In the genomic region with DNA sequence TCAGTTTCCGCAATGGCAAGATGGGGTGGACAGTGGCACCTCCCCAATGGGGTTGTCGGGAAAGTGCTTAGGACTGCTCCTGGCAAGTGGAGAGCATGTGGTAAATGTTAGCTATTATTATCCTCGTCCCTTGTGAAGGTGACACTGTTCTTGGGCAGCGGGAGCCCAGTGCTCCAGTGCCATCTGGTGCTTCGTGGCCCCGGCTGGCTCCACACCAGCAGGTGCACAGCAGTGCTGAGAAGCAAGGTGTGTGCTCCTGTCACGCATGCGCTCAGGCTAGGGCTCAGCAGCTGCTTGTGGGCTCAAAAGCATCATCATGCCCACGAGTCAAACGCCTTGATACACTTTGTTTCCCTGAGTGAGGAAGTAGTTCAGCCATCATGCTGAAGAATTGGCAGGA, we compare ENCODE assay signal across 15 cellular contexts. TPM values are rescaled to one million over a fixed set of nuclear protein-coding genes. Genes with fewer than 3 reads are reported as not detected.
DNase-seq lines count a peak whose midpoint lies in the region; ATAC-seq and TF ChIP-seq lines count a peak whose summit lies in the region.
"Had no signal": no experiment of that assay in that cellular context is flagged by ENCODE, and none has a peak within 500 bp of the region (broad histone marks: within the 10 kb centered on the region; RNA-seq: fewer than 3 reads in every experiment).

No MANE protein-coding gene starts in this region.

- TF ChIP-seq EP300 in SK-N-SH (IDR thresholded peaks at IDR 0.05; ENCODE audit: borderline replicate concordance in 1 of 2, low read depth in 1 of 2, low read length in 1 of 2): no peak

- no peak overlapping the region for H3K4me2 ChIP-seq in SK-N-SH

- H3K79me2 ChIP-seq in SK-N-SH (ENCODE audit: insufficient read depth): no peaks in the 10 kb centered on the region

- no peaks in the 10 kb centered on the region for H3K4me1 Mint-ChIP-seq in stimulated activated memory B cell treated with anti-CD40 and anti-IgM and Interleukin-4, amounts not matched to agents 10 μg/mL and 1 μg/mL and 100 μg/mL, for 72 hours
- H3K4me1 Mint-ChIP-seq: IgD-negative memory B cell; naive thymus-derived CD4-positive, alpha-beta T cell; stimulated activated naive CD8-positive, alpha-beta T cell treated with anti-CD3 and anti-CD28 coated beads, Interleukin-15, amount 100 ng/mL, for 72 hours had no signal

- H3F3A ChIP-seq in SK-N-SH (replicated peaks; ENCODE audit: insufficient read depth): no peaks in the 10 kb centered on the region

- CTCF ChIA-PET in SK-N-SH (lab: Yijun Ruan, JAX): interaction anchor here (1.1 to 4.9 kb wide), 9 partner anchors 9 to 131 kb away, joined by 3 to 25 read pairs (median 4); no protein-coding TSS in a partner anchor

- H3K27ac ChIP-seq in SK-N-SH (ENCODE audit: low read depth in 2 of 2, low read length in 1 of 2): no peak overlapping the region; a peak in 1 of 4 replicates
- H3K27ac ChIP-seq in WERI-Rb-1: no peak overlapping the region
- H3K27ac ChIP-seq: foreskin keratinocyte had no signal

- no peak overlapping the region for H2AFZ ChIP-seq in SK-N-SH (ENCODE audit: low read depth)

- H3K9me3 Mint-ChIP-seq in stimulated activated memory B cell treated with anti-CD40 and anti-IgM and Interleukin-4, amounts not matched to agents 10 μg/mL and 1 μg/mL and 100 μg/mL, for 72 hours: no peaks in the 10 kb centered on the region
- H3K9me3 Mint-ChIP-seq: activated T-helper 1 cell treated with anti-CD3 and anti-CD28 coated beads, Interleukin-12 subunit alpha, Interleukin-12 subunit beta, Interleukin-2, Interleukin-4 antibody, amounts not matched to agents 30 ng/mL and 10 ng/mL and 1 ng/mL, durations not matched to agents 14 hours and 24 hours and 36 hours; IgD-negative memory B cell; naive thymus-derived CD4-positive, alpha-beta T cell; stimulated activated naive CD8-positive, alpha-beta T cell treated with anti-CD3 and anti-CD28 coated beads, Interleukin-15, amount 100 ng/mL, for 72 hours had no signal

- H3K9me2 ChIP-seq in SK-N-SH: no peaks in the 10 kb centered on the region

- TF ChIP-seq CTCF in SK-N-SH (IDR thresholded peaks at IDR 0.05): no peak
- no peak for TF ChIP-seq CTCF in WERI-Rb-1 (IDR thresholded peaks at IDR 0.05; ENCODE audit: low read depth, low read length)

- H3K36me3 Mint-ChIP-seq in stimulated activated memory B cell treated with anti-CD40 and anti-IgM and Interleukin-4, amounts not matched to agents 10 μg/mL and 1 μg/mL and 100 μg/mL, for 72 hours: no peaks in the 10 kb centered on the region
- H3K36me3 Mint-ChIP-seq: IgD-negative memory B cell; naive thymus-derived CD4-positive, alpha-beta T cell had no signal

- H3K27me3 Mint-ChIP-seq in stimulated activated memory B cell treated with anti-CD40 and anti-IgM and Interleukin-4, amounts not matched to agents 10 μg/mL and 1 μg/mL and 100 μg/mL, for 72 hours: peaks cover 25% of the 10 kb centered on the region

- POLR2A ChIA-PET in SK-N-SH (lab: Yijun Ruan, JAX): no interaction called here

- peaks cover 4 to 44% of the 10 kb centered on the region in 2 experiments; a peak in 2 of 4 replicates for H3K4me1 ChIP-seq in SK-N-SH (ENCODE audit: control insufficient read depth in 1 of 2, insufficient read depth in 2 of 2, low read depth in 1 of 2, low read length in 1 of 2)
- H3K4me1 ChIP-seq: foreskin keratinocyte had no signal

- H3K9me3 ChIP-seq in SK-N-SH: no peaks in the 10 kb centered on the region
- peaks cover 2% of the 10 kb centered on the region for H3K9me3 ChIP-seq in WERI-Rb-1 (ENCODE audit: severe bottlenecking)

- H3K4me3 ChIP-seq in SK-N-SH (ENCODE audit: low read depth in 2 of 2, low read length in 1 of 2) (no peak overlapping the region), WERI-Rb-1 (ENCODE audit: low read depth, low read length) (no peak overlapping the region)

- ATAC-seq in SK-N-SH treated with all-trans-retinoic acid at 6 μM for 48 hours (no peak), HG02970 (IDR thresholded peaks at IDR 0.05; ENCODE audit: low FRiP score, unreplicated experiment) (no peak), GM19023 (IDR thresholded peaks at IDR 0.05; ENCODE audit: unreplicated experiment) (no peak)
- ATAC-seq in stimulated activated memory B cell treated with anti-CD40 and anti-IgM and Interleukin-4, amounts not matched to agents 10 μg/mL and 1 μg/mL and 100 μg/mL, for 72 hours: peak; percentile 10
- ATAC-seq in activated CD4-positive, CD25-positive, alpha-beta regulatory T cell treated with anti-CD3 and anti-CD28 coated beads, Interleukin-2, amount 50 U/mL, for 24 hours: no peak
- ATAC-seq: activated CD8-positive, alpha-beta T cell treated with anti-CD3 and anti-CD28 coated beads, Interleukin-2, amount 10 ng/mL, durations not matched to agents 7 days and 5 days; foreskin keratinocyte; naive thymus-derived CD4-positive, alpha-beta T cell; stimulated activated naive CD8-positive, alpha-beta T cell treated with anti-CD3 and anti-CD28 coated beads, Interleukin-15, amount 100 ng/mL, for 72 hours had no signal

- H3K4me3 Mint-ChIP-seq in stimulated activated memory B cell treated with anti-CD40 and anti-IgM and Interleukin-4, amounts not matched to agents 10 μg/mL and 1 μg/mL and 100 μg/mL, for 72 hours: no peak overlapping the region
- H3K4me3 Mint-ChIP-seq: activated CD8-positive, alpha-beta T cell treated with anti-CD3 and anti-CD28 coated beads, Interleukin-2, amount 10 ng/mL, durations not matched to agents 7 days and 5 days; activated T-helper 1 cell treated with anti-CD3 and anti-CD28 coated beads, Interleukin-12 subunit alpha, Interleukin-12 subunit beta, Interleukin-2, Interleukin-4 antibody, amounts not matched to agents 30 ng/mL and 10 ng/mL and 1 ng/mL, durations not matched to agents 14 hours and 24 hours and 36 hours; IgD-negative memory B cell; naive thymus-derived CD4-positive, alpha-beta T cell; stimulated activated naive CD8-positive, alpha-beta T cell treated with anti-CD3 and anti-CD28 coated beads, Interleukin-15, amount 100 ng/mL, for 72 hours had no signal

- H4K20me1 ChIP-seq in SK-N-SH (ENCODE audit: insufficient read depth): no peaks in the 10 kb centered on the region

- no peak overlapping the region for H3K9ac ChIP-seq in SK-N-SH

- no peaks in the 10 kb centered on the region for H3K36me3 ChIP-seq in SK-N-SH (replicated peaks in 1 of 2; ENCODE audit: control insufficient read depth in 1 of 2, insufficient read depth in 2 of 2, low read length in 1 of 2)
- H3K36me3 ChIP-seq in WERI-Rb-1: no peaks in the 10 kb centered on the region

- H3K27ac Mint-ChIP-seq in stimulated activated memory B cell treated with anti-CD40 and anti-IgM and Interleukin-4, amounts not matched to agents 10 μg/mL and 1 μg/mL and 100 μg/mL, for 72 hours: no peak overlapping the region
- H3K27ac Mint-ChIP-seq: activated CD8-positive, alpha-beta T cell treated with anti-CD3 and anti-CD28 coated beads, Interleukin-2, amount 10 ng/mL, durations not matched to agents 7 days and 5 days; activated T-helper 1 cell treated with anti-CD3 and anti-CD28 coated beads, Interleukin-12 subunit alpha, Interleukin-12 subunit beta, Interleukin-2, Interleukin-4 antibody, amounts not matched to agents 30 ng/mL and 10 ng/mL and 1 ng/mL, durations not matched to agents 14 hours and 24 hours and 36 hours; IgD-negative memory B cell; naive thymus-derived CD4-positive, alpha-beta T cell; progenitor cell of endocrine pancreas; stimulated activated naive CD8-positive, alpha-beta T cell treated with anti-CD3 and anti-CD28 coated beads, Interleukin-15, amount 100 ng/mL, for 72 hours had no signal

- DNase-seq in SK-N-SH (no peak), NCI-H2171 (lab: John Stamatoyannopoulos, UW) (peak; percentile 88), WERI-Rb-1 (peak; percentile 41)
- DNase-seq: activated CD8-positive, alpha-beta T cell treated with anti-CD3 and anti-CD28 coated beads, Interleukin-2, amount 10 ng/mL, durations not matched to agents 7 days and 5 days; foreskin keratinocyte; naive thymus-derived CD4-positive, alpha-beta T cell; stimulated activated naive CD8-positive, alpha-beta T cell treated with anti-CD3 and anti-CD28 coated beads, Interleukin-15, amount 100 ng/mL, for 72 hours had no signal

- peak; percentile 16; the same call in 1 of the 2 replicates for TF ChIP-seq RAD21 in SK-N-SH (IDR thresholded peaks at IDR 0.05; ENCODE audit: low read length)

- H3K27me3 ChIP-seq in SK-N-SH (ENCODE audit: insufficient read depth): no peaks in the 10 kb centered on the region
- no peaks in the 10 kb centered on the region for H3K27me3 ChIP-seq in WERI-Rb-1 (ENCODE audit: insufficient read depth, low read depth, severe bottlenecking)

- 74% methylated on average over 10 of the region's 10 CpGs for WGBS in SK-N-SH (ENCODE audit: low lambda C conversion rate)

TF ChIP-seq in SK-N-SH, 30 proteins besides CTCF, POLR2A, EP300 and RAD21 (continues in another document):
- TF ChIP-seq FOXM1 (IDR thresholded peaks at IDR 0.05; ENCODE audit: low read depth) (no peak), MEF2A (IDR thresholded peaks at IDR 0.05; ENCODE audit: borderline replicate concordance, low read depth) (no peak), RCOR1 (IDR thresholded peaks at IDR 0.05; ENCODE audit: low read length) (no peak), NFIC (IDR thresholded peaks at IDR 0.05; ENCODE audit: borderline replicate concordance) (no peak), NRF1 (IDR thresholded peaks at IDR 0.05; ENCODE audit: low read depth, low read length) (no peak), MAX (IDR thresholded peaks at IDR 0.05; ENCODE audit: low read depth) (no peak), TAF1 (IDR thresholded peaks at IDR 0.05; ENCODE audit: borderline replicate concordance, low read depth, low read length) (no peak)

TF ChIP-seq in SK-N-SH treated with all-trans-retinoic acid at 6 μM for 48 hours, 23 proteins besides CTCF, POLR2A, EP300 and RAD21 (continues in another document):
- TF ChIP-seq ZC3H10 (CRISPR knock-in tag; IDR thresholded peaks at IDR 0.05) (no peak), ZNF70 (CRISPR knock-in tag; IDR thresholded peaks at IDR 0.05) (no peak), CSDC2 (CRISPR knock-in tag; IDR thresholded peaks at IDR 0.05) (no peak)

RNA-seq across cellular contexts. Expression of gene KCNC4, which starts 24.9 kb away (rescaled TPM):
- 0.37 and 0.51 TPM in 2 replicates for polyA plus RNA-seq in SK-N-SH (2012; rRNA removed)
- polyA plus RNA-seq in SK-N-SH (2012; cell fraction: cytosol; rRNA removed): 0.21 and 0.35 TPM in 2 replicates
- 1.2 and 1.6 TPM in 2 replicates for polyA plus RNA-seq in SK-N-SH (2012; cell fraction: nucleus; rRNA removed)

RNA-seq across cellular contexts. Expression of gene SLC6A17, which starts 34.9 kb away (rescaled TPM):
- 0.62 and 0.67 TPM in 2 replicates for polyA plus RNA-seq in SK-N-SH (2012; rRNA removed)
- polyA plus RNA-seq in SK-N-SH (2012; cell fraction: cytosol; rRNA removed): 0.28 and 0.46 TPM in 2 replicates
- 2.0 and 2.1 TPM in 2 replicates for polyA plus RNA-seq in SK-N-SH (2012; cell fraction: nucleus; rRNA removed)
- polyA plus RNA-seq: IgD-negative memory B cell; naive thymus-derived CD4-positive, alpha-beta T cell had no signal
